14 cellular contexts compared by ENCODE assay signal in genomic region chr1:160428053-160428452, GRCh38. TPM values are rescaled to one million over a fixed set of nuclear protein-coding genes. Genes with fewer than 3 reads are reported as not detected.
DNase-seq lines count a peak whose midpoint lies in the region; ATAC-seq, FAIRE-seq and TF ChIP-seq lines count a peak whose summit lies in the region.
"Had no signal": no experiment of that assay in that cellular context is flagged by ENCODE, and none has a peak within 500 bp of the region (broad histone marks: within the 10 kb centered on the region; RNA-seq: fewer than 3 reads in every experiment).

No MANE protein-coding gene starts in this region.

- H2AFZ ChIP-seq in GM12878 (ENCODE audit: control insufficient read depth, low read depth, low read length), result no peak overlapping the region; the same call in 1 of the 2 replicates

- no peak overlapping the region for H3K4me3 ChIP-seq in GM12878
- H3K4me3 ChIP-seq: A549, body of pancreas, thyroid gland had no signal

- TF ChIP-seq RAD21 in GM12878 (IDR thresholded peaks at IDR 0.05; ENCODE audit: insufficient read depth, low read depth, low read length), result no peak

- H3K27ac ChIP-seq in KOPT-K1 (ENCODE audit: low read depth, low read length, poor library complexity, severe bottlenecking) (peak overlapping the region; percentile 39), GM12878 (ENCODE audit: control insufficient read depth, insufficient read depth) (peak overlapping the region; percentile 13)
- H3K27ac ChIP-seq: thyroid gland had no signal

- no TSS peak for BruUV-seq in GM12878 (replicated peaks; lab: Mats Ljungman, UMichigan)

- in situ Hi-C loops in GM12878 (cut with MboI), result loop anchor here (5.0 kb wide), 1 partner anchor 179 kb away; no protein-coding TSS in a partner anchor

- H3K36me3 ChIP-seq in KOPT-K1 (ENCODE audit: insufficient read depth, low read length) (no peaks in the 10 kb centered on the region), GM12878 (ENCODE audit: control insufficient read depth in 2 of 2, insufficient read depth in 2 of 2, low read length in 1 of 2) (no peaks in the 10 kb centered on the region)

- no peaks in the 10 kb centered on the region for H3K79me2 ChIP-seq in GM12878 (ENCODE audit: control insufficient read depth, insufficient read depth, low read length)

- H3K4me1 ChIP-seq in GM12878 (ENCODE audit: control insufficient read depth, insufficient read depth, low read length), result peaks cover 48% of the 10 kb centered on the region
- H3K4me1 ChIP-seq: A549, thyroid gland had no signal

- no peaks in the 10 kb centered on the region for H4K20me1 ChIP-seq in GM12878 (ENCODE audit: control insufficient read depth, insufficient read depth)

- POLR2A ChIA-PET in activated CD4-positive, alpha-beta T cell treated with anti-CD3 and anti-CD28 coated beads, Interleukin-2, amount 10 ng/mL, durations not matched to agents 7 days and 5 days (lab: Charles Lee), result no interaction called here
- POLR2A ChIA-PET in GM12878 (lab: Charles Lee), result interaction anchor here (0.6 to 5.3 kb wide), 11 partner anchors 25 to 279 kb away, joined by 3 to 61 read pairs (median 4); no protein-coding TSS in a partner anchor

- H3K9me3 ChIP-seq in KOPT-K1 (ENCODE audit: insufficient read depth, low read length, poor library complexity, severe bottlenecking), result no peaks in the 10 kb centered on the region
- peaks cover 2% of the 10 kb centered on the region; the same call in 1 of the 3 replicates for H3K9me3 ChIP-seq in GM12878 (replicated peaks; ENCODE audit: control insufficient read depth, insufficient read depth, low read length)
- H3K9me3 ChIP-seq: A549, body of pancreas, thyroid gland had no signal

- H3K36me3 Mint-ChIP-seq in activated CD4-positive, alpha-beta T cell treated with anti-CD3 and anti-CD28 coated beads, Interleukin-2, amount 10 ng/mL, durations not matched to agents 7 days and 5 days (ENCODE audit: low read depth), result peaks cover 3% of the 10 kb centered on the region
- H3K36me3 Mint-ChIP-seq in nephron progenitor cell (ENCODE audit: low read depth), result peaks cover 35% of the 10 kb centered on the region

- no peaks in the 10 kb centered on the region for H3K27me3 Mint-ChIP-seq in activated CD4-positive, alpha-beta T cell treated with anti-CD3 and anti-CD28 coated beads, Interleukin-2, amount 10 ng/mL, durations not matched to agents 7 days and 5 days
- peaks cover 3% of the 10 kb centered on the region for H3K27me3 Mint-ChIP-seq in nephron progenitor cell (ENCODE audit: low read depth, poor library complexity)

- TF ChIP-seq POLR2A in GM12878 (IDR thresholded peaks at IDR 0.05; ENCODE audit: low read depth, low read length), result no peak

- FAIRE-seq in GM12878 (lab: Jason Lieb, UNC), result no peak
- FAIRE-seq: A549 had no signal

- RAD21 ChIA-PET in GM12878 (lab: Charles Lee; ENCODE audit: unreplicated experiment), result interaction anchor here (0.6 to 6.1 kb wide), 24 partner anchors 10 to 562 kb away, joined by 3 to 156 read pairs (median 5); partner anchors contain the start of genes CD84 and SLAMF1

- H3K27ac Mint-ChIP-seq in activated CD4-positive, alpha-beta T cell treated with anti-CD3 and anti-CD28 coated beads, Interleukin-2, amount 10 ng/mL, durations not matched to agents 7 days and 5 days, result peak overlapping the region; percentile 80
- H3K27ac Mint-ChIP-seq in nephron progenitor cell, result peak overlapping the region; percentile 36

- H3K9ac ChIP-seq in GM12878 (ENCODE audit: control insufficient read depth, insufficient read depth, low read length), result peak overlapping the region; percentile 24; the same call in 1 of the 2 replicates

- DNase-seq in activated CD4-positive, alpha-beta T cell treated with anti-CD3 and anti-CD28 coated beads, Interleukin-2, amount 10 ng/mL, durations not matched to agents 7 days and 5 days, result no peak
- DNase-seq in activated CD4-positive, alpha-beta T cell treated with anti-CD3 and anti-CD28 coated beads, Interleukin-2, amount 50 U/mL, for 48 hours, result no peak
- DNase-seq in GM12878 (ENCODE audit: low read depth, low spot score), result no peak
- no peak for DNase-seq in nephron progenitor cell
- DNase-seq in middle frontal gyrus (ENCODE audit: extremely low spot score, low spot score), result no peak
- DNase-seq in amniotic stem cell (lab: John Stamatoyannopoulos, UW), result no peak
- DNase-seq in GM19240 (ENCODE audit: insufficient read length, low spot score), result no peak
- DNase-seq: NCI-H146, NCI-H446 treated with DMSO at 0.1 percent for 48 hours had no signal

- intact Hi-C loops in GM12878 (cut with micrococcal nuclease; ENCODE audit: unreplicated experiment), result loop anchor here (1.0 to 2.0 kb wide), 2 partner anchors 93 to 179 kb away; no protein-coding TSS in a partner anchor

- SMC1A ChIA-PET in GM12878 (lab: Charles Lee; ENCODE audit: uncharacterized antibody, unreplicated experiment), result interaction anchor here (0.7 to 6.1 kb wide), 26 partner anchors 9 to 344 kb away, joined by 3 to 172 read pairs (median 7); partner anchors contain the start of genes SLAMF1 and SLAMF6

- ATAC-seq in GM12878, result no peak

- CTCF ChIA-PET in activated CD4-positive, alpha-beta T cell treated with anti-CD3 and anti-CD28 coated beads, Interleukin-2, amount 10 ng/mL, durations not matched to agents 7 days and 5 days (lab: Charles Lee), result interaction anchor here (0.7 to 2.0 kb wide), 12 partner anchors 9 to 343 kb away, joined by 3 to 15 read pairs (median 4); no protein-coding TSS in a partner anchor
- CTCF ChIA-PET in GM12878 (lab: Yijun Ruan, JAX), result interaction anchor here (0.6 to 6.1 kb wide), 35 partner anchors 12 to 526 kb away, joined by 3 to 204 read pairs (median 4); partner anchors contain the start of genes ITLN2 and SLAMF6

- WGBS in GM12878 (ENCODE audit: insufficient coverage, insufficient replicate concordance, low lambda C conversion rate, missing lambda C conversion rate), result 96% methylated on average over 8 of the region's 8 CpGs

- no peaks in the 10 kb centered on the region for H3K27me3 ChIP-seq in GM12878 (replicated peaks in 1 of 2; ENCODE audit: control insufficient read depth in 2 of 2, insufficient read depth in 2 of 2, low read length in 1 of 2)
- H3K27me3 ChIP-seq: body of pancreas, thyroid gland had no signal

- no peak overlapping the region for H3K4me3 Mint-ChIP-seq in activated CD4-positive, alpha-beta T cell treated with anti-CD3 and anti-CD28 coated beads, Interleukin-2, amount 10 ng/mL, durations not matched to agents 7 days and 5 days
- no peak overlapping the region for H3K4me3 Mint-ChIP-seq in nephron progenitor cell
- H3K4me3 Mint-ChIP-seq: nephron had no signal

- peaks cover 53% of the 10 kb centered on the region for H3K4me1 Mint-ChIP-seq in activated CD4-positive, alpha-beta T cell treated with anti-CD3 and anti-CD28 coated beads, Interleukin-2, amount 10 ng/mL, durations not matched to agents 7 days and 5 days
- peaks cover 5% of the 10 kb centered on the region for H3K4me1 Mint-ChIP-seq in nephron progenitor cell

- TF ChIP-seq EP300 in GM12878 (IDR thresholded peaks at IDR 0.05; ENCODE audit: borderline replicate concordance in 1 of 2, control insufficient read depth in 1 of 2, low read depth in 2 of 2, low read length in 2 of 2), result no peak

- TF ChIP-seq CTCF in GM12878 (IDR thresholded peaks at IDR 0.05 in 2 of 3, conservative IDR thresholded peaks at IDR 0.05 in 1 of 3; ENCODE audit: control insufficient read depth in 2 of 3, extremely low read depth in 1 of 3, insufficient read depth in 1 of 3, low read depth in 3 of 3, low read length in 3 of 3), result no peak
- TF ChIP-seq CTCF in nephron progenitor cell (IDR thresholded peaks at IDR 0.05), result no peak

- peaks cover 2% of the 10 kb centered on the region for H3K9me3 Mint-ChIP-seq in activated CD4-positive, alpha-beta T cell treated with anti-CD3 and anti-CD28 coated beads, Interleukin-2, amount 10 ng/mL, durations not matched to agents 7 days and 5 days
- no peaks in the 10 kb centered on the region for H3K9me3 Mint-ChIP-seq in nephron progenitor cell
- H3K9me3 Mint-ChIP-seq: nephron had no signal

- no peak overlapping the region for H3K4me2 ChIP-seq in GM12878 (ENCODE audit: control insufficient read depth, insufficient read depth)
- H3K4me2 ChIP-seq: A549 had no signal

TF ChIP-seq in GM12878, 131 proteins besides CTCF, POLR2A, EP300 and RAD21:
- TF ChIP-seq ETV6 (conservative IDR thresholded peaks at IDR 0.05 in 1 of 2, IDR thresholded peaks at IDR 0.05 in 1 of 2; ENCODE audit: borderline replicate concordance in 1 of 2, low read depth in 1 of 2), result no peak
- 0 out of 2 replicates have a peak, but pooled peaks have one; percentile 33 for TF ChIP-seq PAX8 (IDR thresholded peaks at IDR 0.05)

RNA-seq across cellular contexts. Expression of gene VANGL2, which starts 27.7 kb away (rescaled TPM):
- under 1 TPM in 1 of 2 experiments, not detected in 1; 0.04 TPM for total RNA-seq in activated CD4-positive, alpha-beta T cell treated with anti-CD3 and anti-CD28 coated beads, Interleukin-2, amount 10 ng/mL, durations not matched to agents 7 days and 5 days
- 4.9 and 5.3 TPM in 2 replicates for total RNA-seq in GM12878 (2013; cell fraction: nucleolus; rRNA removed)
- 0.11 and 0.23 TPM in 2 replicates for total RNA-seq in GM12878 (2014; rRNA removed)
- total RNA-seq in GM12878 (2014; rRNA removed; fragmentation: Illumina TruSeq; extraction: Trizol), result 0.27 and 0.28 TPM in 2 replicates
- 1.1 and 1.2 TPM in 2 replicates for total RNA-seq in GM12878 (2021)
- 0.43 TPM for polyA plus RNA-seq in GM12878 (2011; ENCODE audit: low read depth)
- 3.0 and 5.0 TPM in 2 replicates for polyA plus RNA-seq in GM12878 (2011; rRNA removed)
- polyA plus RNA-seq in GM12878 (2011; cell fraction: cytosol; rRNA removed), result 4.7 and 5.1 TPM in 2 replicates
- polyA plus RNA-seq in GM12878 (2011; cell fraction: nucleus; rRNA removed), result 10.0 and 10.7 TPM in 2 replicates
- 0.58 and 0.70 TPM in 2 replicates for polyA plus RNA-seq in GM12878 (2012)
- 0.79 and 1.0 TPM in 2 replicates for polyA plus RNA-seq in GM12878 (2014; fragmentation: Illumina TruSeq; extraction: Trizol)
- under 1 TPM; 0.10 to 0.13 TPM for polyA plus RNA-seq in GM12878 (2014; fragmentation: Nextera tagmentation; extraction: Ambion mirVana)
- 1.2 and 5.0 TPM in 2 replicates for polyA plus RNA-seq in GM12878 (2014; rRNA removed)
- under 1 TPM; 0.16 to 0.28 TPM for polyA plus RNA-seq in GM12878 (2016; fragmentation: Nextera tagmentation; extraction: Ambion mirVana)
- polyA minus RNA-seq in GM12878 (2011; rRNA and poly(A)+ RNA removed), result 3.1 and 4.1 TPM in 2 replicates
- 1.2 and 2.6 TPM in 2 replicates for polyA minus RNA-seq in GM12878 (2011; cell fraction: cytosol; rRNA and poly(A)+ RNA removed)
- polyA minus RNA-seq in GM12878 (2011; cell fraction: nucleus; rRNA and poly(A)+ RNA removed), result 0.73 and 1.4 TPM in 2 replicates
